9 cellular contexts compared by ENCODE assay signal in the genomic region with DNA sequence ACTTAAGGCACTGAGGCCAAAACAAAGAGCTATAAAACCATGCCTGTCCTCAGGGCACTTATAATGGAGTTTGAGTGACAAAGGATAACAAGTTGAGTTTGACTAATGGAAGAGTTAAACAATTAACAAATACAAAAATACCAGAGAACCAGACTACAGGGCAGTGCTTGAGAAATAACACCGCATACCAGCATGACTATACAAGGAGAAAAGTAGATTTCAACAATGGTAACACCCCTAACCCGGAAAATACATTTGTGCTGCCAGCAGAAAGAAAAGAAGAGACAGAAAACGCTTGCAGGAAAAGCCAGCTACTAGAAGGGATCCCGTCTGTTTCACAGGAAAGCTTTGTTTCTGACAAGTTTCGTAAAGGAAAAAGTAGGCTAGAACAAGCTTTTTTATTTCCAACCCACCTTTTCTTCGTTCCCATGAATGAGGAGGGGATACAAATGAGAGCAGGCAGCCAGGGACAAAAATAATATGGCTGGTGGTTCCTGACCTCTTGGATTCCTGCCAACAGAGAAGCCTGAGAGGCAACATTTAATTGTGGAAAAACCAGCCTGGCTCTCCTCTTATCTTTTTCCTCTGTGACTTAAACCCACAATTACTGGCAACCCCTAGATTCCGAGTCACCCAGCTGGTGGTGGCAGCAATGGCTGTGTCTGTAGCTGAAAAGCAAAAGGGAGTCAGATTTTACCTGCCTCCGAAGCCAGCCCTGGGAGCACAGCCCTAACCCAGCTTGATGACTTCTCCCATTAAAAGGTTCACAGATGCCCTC. TPM values are rescaled to one million over a fixed set of nuclear protein-coding genes. Genes with fewer than 3 reads are reported as not detected.
DNase-seq lines count a peak whose midpoint lies in the region; ATAC-seq, FAIRE-seq and TF ChIP-seq lines count a peak whose summit lies in the region.
"Had no signal": no experiment of that assay in that cellular context is flagged by ENCODE, and none has a peak within 500 bp of the region (broad histone marks: within the 10 kb centered on the region; RNA-seq: fewer than 3 reads in every experiment).

No MANE protein-coding gene starts in this region.

- H2AFZ ChIP-seq in K562 (ENCODE audit: low read depth, low read length): no peak overlapping the region

- H3K27ac ChIP-seq in AG04450 (ENCODE audit: low read depth, low read length) (peak overlapping the region; percentile 92), K562 (ENCODE audit: extremely low read depth, low read depth, low read length) (no peak overlapping the region), lower lobe of right lung (peak overlapping the region; percentile 6)

- no peak for TF ChIP-seq RAD21 in K562 (CRISPR knock-in tag; conservative IDR thresholded peaks at IDR 0.05 in 1 of 2, IDR thresholded peaks at IDR 0.05 in 1 of 2)

- H3K9ac ChIP-seq in K562 (ENCODE audit: insufficient read depth in 1 of 2, low read depth in 2 of 2, low read length in 2 of 2): no peak overlapping the region

- no peak for TF ChIP-seq CTCF in AG04450 (IDR thresholded peaks at IDR 0.05; ENCODE audit: low read depth, low read length)
- no peak for TF ChIP-seq CTCF in K562 (IDR thresholded peaks at IDR 0.05 in 2 of 3, conservative IDR thresholded peaks at IDR 0.05 in 1 of 3; ENCODE audit: insufficient read depth in 2 of 3, low read depth in 1 of 3, low read length in 3 of 3)
- TF ChIP-seq CTCF in lower lobe of right lung (IDR thresholded peaks at IDR 0.05): no peak

- no peaks in the 10 kb centered on the region for H3K79me2 ChIP-seq in K562 (ENCODE audit: control insufficient read depth, insufficient read depth, low read length)

- CTCF ChIA-PET in AG04450 (lab: Charles Lee): interaction anchor here (0.7 to 2.8 kb wide), 5 partner anchors 13 to 146 kb away, joined by 3 to 12 read pairs (median 8); no protein-coding TSS in a partner anchor
- CTCF ChIA-PET in K562 (lab: Yijun Ruan, JAX; ENCODE audit: low intra/inter-chr PET ratio): no interaction called here

- no peaks in the 10 kb centered on the region for H3K36me3 ChIP-seq in K562 (ENCODE audit: control insufficient read depth, insufficient read depth, low read length)
- H3K36me3 ChIP-seq in lower lobe of right lung: no peaks in the 10 kb centered on the region

- DNase-seq in AG04450 (ENCODE audit: low read depth, low spot score): no peak
- DNase-seq in NCI-H2107 treated with DMSO at 0.1 percent for 48 hours (lab: John Stamatoyannopoulos, UW; ENCODE audit: unreplicated experiment): peak; percentile 59
- DNase-seq in K562 (ENCODE audit: extremely low read depth in 1 of 4, low spot score in 3 of 4): no peak
- no peak for DNase-seq in lower lobe of right lung
- no peak for DNase-seq in GM19240 (ENCODE audit: insufficient read length, low spot score)
- no peak for DNase-seq in OCI-M2 (lab: John Stamatoyannopoulos, UW; ENCODE audit: unreplicated experiment)
- no peak for DNase-seq in CD1c-positive myeloid dendritic cell (ENCODE audit: extremely low spot score)
- no peak for DNase-seq in putamen (ENCODE audit: low spot score)
- DNase-seq: activated naive CD4-positive, alpha-beta T cell treated with anti-CD3 and anti-CD28 coated beads, Interleukin-2, amount 10 ng/mL, durations not matched to agents 7 days and 5 days had no signal

- no peak for FAIRE-seq in K562 (lab: Jason Lieb, UNC)

- no peak for TF ChIP-seq EP300 in K562 (IDR thresholded peaks at IDR 0.05; ENCODE audit: low read length)

- no peak for ATAC-seq in K562
- ATAC-seq in lower lobe of right lung: peak in 1 of 2 donors; percentile 30

- H3K27me3 ChIP-seq in AG04450 (ENCODE audit: control insufficient read depth, insufficient read depth, low read length) (no peaks in the 10 kb centered on the region), K562 (ENCODE audit: control insufficient read depth in 2 of 2, insufficient read depth in 2 of 2, low read length in 2 of 2) (no peaks in the 10 kb centered on the region), lower lobe of right lung (ENCODE audit: low read depth) (no peaks in the 10 kb centered on the region)

- BruUV-seq in K562 (replicated peaks; lab: Mats Ljungman, UMichigan): no TSS peak

- 0% methylated on average over 8 of the region's 8 CpGs for WGBS in K562 (ENCODE audit: insufficient coverage, low coverage, missing lambda C conversion rate)

- H3K9me3 ChIP-seq in AG04450 (ENCODE audit: control insufficient read depth, insufficient read depth, low read length): no peaks in the 10 kb centered on the region
- H3K9me3 ChIP-seq in K562 (replicated peaks; ENCODE audit: control insufficient read depth, insufficient read depth, low read depth, low read length): no peaks in the 10 kb centered on the region
- no peaks in the 10 kb centered on the region for H3K9me3 ChIP-seq in lower lobe of right lung

- intact Hi-C loops in K562 (cut with micrococcal nuclease): no loop called here
- intact Hi-C loops in lower lobe of right lung (cut with DNase I): no loop called here

- H3K9me1 ChIP-seq in K562 (ENCODE audit: control insufficient read depth, insufficient read depth, low read length): no peaks in the 10 kb centered on the region

- H3K4me3 ChIP-seq in AG04450 (ENCODE audit: low read depth, low read length) (no peak overlapping the region), K562 (no peak overlapping the region), lower lobe of right lung (no peak overlapping the region)

- TF ChIP-seq POLR2A in K562 (conservative IDR thresholded peaks at IDR 0.05): no peak

- in situ Hi-C loops in K562 (cut with MboI): no loop called here

- no peaks in the 10 kb centered on the region for H3K4me1 ChIP-seq in K562 (replicated peaks in 1 of 2; ENCODE audit: control insufficient read depth in 2 of 2, insufficient read depth in 2 of 2, low read length in 2 of 2)
- peaks cover 46% of the 10 kb centered on the region for H3K4me1 ChIP-seq in lower lobe of right lung

- POLR2A ChIA-PET in AG04450 (lab: Yijun Ruan, JAX): interaction anchor here (0.6 kb wide), 1 partner anchor 24 kb away, joined by 6 read pairs; no protein-coding TSS in a partner anchor
- POLR2A ChIA-PET in K562 (lab: Yijun Ruan, JAX): interaction anchor here (1.0 kb wide), 1 partner anchor 18 kb away, joined by 4 read pairs; no protein-coding TSS in a partner anchor

- H4K20me1 ChIP-seq in K562 (replicated peaks; ENCODE audit: control insufficient read depth, insufficient read depth, low read length): no peaks in the 10 kb centered on the region

- no peak overlapping the region for H3K4me2 ChIP-seq in K562 (ENCODE audit: insufficient read depth, low read length)

TF ChIP-seq in K562, 482 proteins besides CTCF, POLR2A, EP300 and RAD21:
- TF ChIP-seq NFIC (IDR thresholded peaks at IDR 0.05) (peak; percentile 17; the same call in 1 of the 2 replicates), KDM2B (CRISPR knock-in tag; IDR thresholded peaks at IDR 0.05) (no peak), SMARCB1 (IDR thresholded peaks at IDR 0.05; ENCODE audit: insufficient read length, low read depth) (no peak), NCOA1 (IDR thresholded peaks at IDR 0.05; ENCODE audit: low read depth) (no peak), RBM39 (optimal IDR thresholded peaks at IDR 0.05; ENCODE audit: low read depth, low read length) (no peak), KAT7 (CRISPR knock-in tag; IDR thresholded peaks at IDR 0.05; ENCODE audit: borderline replicate concordance) (no peak), FIP1L1 (IDR thresholded peaks at IDR 0.05; ENCODE audit: low read depth, low read length, poor library complexity, severe bottlenecking) (no peak)

RNA-seq across cellular contexts. Expression of a gene that starts 56.5 kb away (rescaled TPM):
- polyA plus RNA-seq in AG04450 (2011; rRNA removed) (391 and 417 TPM in 2 replicates), K562 (2011; rRNA removed) (not detected in 2 replicates), K562 (2014; fragmentation: Illumina TruSeq; extraction: Trizol) (not detected in 2 replicates), K562 (2014; fragmentation: Nextera tagmentation; extraction: Ambion mirVana) (not detected), K562 (2014; rRNA removed) (not detected in 2 replicates)
- 543 and 563 TPM in 2 replicates for polyA minus RNA-seq in AG04450 (2011; rRNA and poly(A)+ RNA removed)
- total RNA-seq in K562 (2011; cell fraction: chromatin; rRNA removed; ENCODE audit: low replicate concordance): not detected in 2 replicates
- not detected in 2 replicates for total RNA-seq in K562 (2011; cell fraction: nucleolus; rRNA removed)
- total RNA-seq in K562 (2011; cell fraction: nucleoplasm; rRNA removed): not detected in 2 replicates
- total RNA-seq in K562 (2014; rRNA removed) (not detected in 2 replicates), K562 (2014; rRNA removed; fragmentation: Illumina TruSeq; extraction: Trizol) (not detected in 2 replicates), K562 (2015; rRNA removed; fragmentation: Illumina TruSeq; extraction: Trizol) (not detected in 2 replicates), K562 (2021) (0.47 and 0.56 TPM in 2 replicates), lower lobe of right lung (85.2 TPM)
- not detected in 2 replicates for polyA plus RNA-seq in K562 (2011; cell fraction: cytosol; rRNA removed)
- not detected in 2 replicates for polyA plus RNA-seq in K562 (2011; cell fraction: nucleus; rRNA removed)
- polyA plus RNA-seq in K562 (2012): not detected in 2 replicates
- polyA minus RNA-seq in K562 (2011; rRNA and poly(A)+ RNA removed): not detected in 2 replicates
- 2.0 TPM in 1 of 2 replicates, not detected in the other for polyA minus RNA-seq in K562 (2011; cell fraction: cytosol; rRNA and poly(A)+ RNA removed)
- not detected in 2 replicates for polyA minus RNA-seq in K562 (2011; cell fraction: nucleus; rRNA and poly(A)+ RNA removed)

Comparison
In these comparisons a context has a peak if more than half of its experiments do, and no peak if none do; other contexts are left out.
1. RNA of a gene that starts 56.5 kb away (total RNA-seq): 85.2 TPM in lower lobe of right lung (single experiment); 0.47 to 0.56 TPM in K562; every median in the first group is over 10 times any median in the second.